In the genomic region with DNA sequence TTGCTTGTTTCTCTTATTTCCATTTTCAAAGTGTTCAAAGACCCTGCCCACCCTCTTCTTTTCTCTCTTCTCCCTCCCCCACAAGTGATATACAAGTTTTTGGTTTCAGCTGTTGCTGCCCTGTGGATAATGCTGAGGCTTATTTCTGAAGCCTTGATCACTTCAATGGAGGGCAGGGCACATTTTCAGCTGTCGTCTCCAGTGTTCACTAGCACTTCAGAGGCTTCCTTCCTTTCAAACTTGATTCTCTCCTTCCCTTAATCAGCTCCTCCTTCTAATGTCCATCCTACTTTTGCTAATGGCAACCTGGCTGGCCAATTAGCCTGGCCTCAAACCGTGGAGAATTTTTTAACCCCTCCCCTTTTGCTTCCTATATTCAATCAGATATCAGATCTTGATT, we compare ENCODE assay signal across 18 cellular contexts.
A peak's percentile ranks its signal among the peaks of the same experiment; 100 is the strongest.
DNase-seq lines count a peak whose midpoint lies in the region; ATAC-seq, FAIRE-seq and TF ChIP-seq lines count a peak whose summit lies in the region.
"Had no signal": no experiment of that assay in that cellular context is flagged by ENCODE, and none has a peak within 500 bp of the region (broad histone marks: within the 10 kb centered on the region; RNA-seq: fewer than 3 reads in every experiment).

No MANE protein-coding gene starts in this region.

- H3K9me1 ChIP-seq in K562 (ENCODE audit: control insufficient read depth, insufficient read depth, low read length), result no peaks in the 10 kb centered on the region

- H3K4me2 ChIP-seq in GM23338 (no peak overlapping the region), K562 (ENCODE audit: insufficient read depth, low read length) (no peak overlapping the region; the same call in 1 of the 2 replicates), Karpas-422 (ENCODE audit: low read depth, low read length, poor library complexity, severe bottlenecking) (no peak overlapping the region)
- H3K4me2 ChIP-seq: BLaER1 treated with 17β-estradiol and CSF1 and Interleukin-3, amounts not matched to agents 10 nM and 100 nM had no signal

- H3K27me3 ChIP-seq in GM23338 (ENCODE audit: insufficient read depth), result no peaks in the 10 kb centered on the region
- no peaks in the 10 kb centered on the region for H3K27me3 ChIP-seq in SJCRH30
- no peaks in the 10 kb centered on the region for H3K27me3 ChIP-seq in K562 (ENCODE audit: control insufficient read depth in 2 of 2, insufficient read depth in 2 of 2, low read length in 2 of 2)
- peaks cover 0 to 13% (median 0%) of the 10 kb centered on the region in 45 donors for H3K27me3 ChIP-seq in dorsolateral prefrontal cortex
- no peaks in the 10 kb centered on the region for H3K27me3 ChIP-seq in Karpas-422 (ENCODE audit: low read length)
- H3K27me3 ChIP-seq: BLaER1 treated with 17β-estradiol and CSF1 and Interleukin-3, amounts not matched to agents 10 nM and 100 nM had no signal

- H3K79me2 ChIP-seq in GM23338 (replicated peaks; ENCODE audit: insufficient read depth), result no peaks in the 10 kb centered on the region
- no peaks in the 10 kb centered on the region for H3K79me2 ChIP-seq in K562 (ENCODE audit: control insufficient read depth, insufficient read depth, low read length)
- no peaks in the 10 kb centered on the region for H3K79me2 ChIP-seq in Karpas-422 (ENCODE audit: low read length)

- H3K4me1 Mint-ChIP-seq in GM23338, result no peaks in the 10 kb centered on the region
- H3K4me1 Mint-ChIP-seq in nephron, result peaks cover 15% of the 10 kb centered on the region
- H3K4me1 Mint-ChIP-seq: B cell had no signal

- H3K36me3 Mint-ChIP-seq in GM23338 (ENCODE audit: low read depth), result peaks cover 3% of the 10 kb centered on the region; the same call in 2 of the 3 replicates
- H3K36me3 Mint-ChIP-seq in nephron (ENCODE audit: low read depth), result no peaks in the 10 kb centered on the region
- H3K36me3 Mint-ChIP-seq: CD8-positive, alpha-beta T cell had no signal

- no peak for DNase-seq in GM23338 (ENCODE audit: low spot score)
- DNase-seq in SJCRH30, result peak; percentile 50 to 72
- DNase-seq in K562 (ENCODE audit: extremely low read depth in 1 of 4, low spot score in 3 of 4), result peak in 1 of 4 experiments; percentile 12
- no peak for DNase-seq in dorsolateral prefrontal cortex
- no peak for DNase-seq in Karpas-422
- DNase-seq: Calu3; CD8-positive, alpha-beta T cell; DMS79 treated with DMSO at 0.1 percent for 48 hours; EL; IMR-90 had no signal

- CTCF ChIA-PET in K562 (lab: Yijun Ruan, JAX; ENCODE audit: low intra/inter-chr PET ratio), result no interaction called here

- H3F3A ChIP-seq in GM23338 (replicated peaks; ENCODE audit: low read depth), result no peaks in the 10 kb centered on the region

- TF ChIP-seq POLR2A in K562 (conservative IDR thresholded peaks at IDR 0.05), result no peak

- H3K9me2 ChIP-seq in GM23338 (ENCODE audit: insufficient read depth), result 0 out of 2 replicates have a peak, but pooled peaks cover 4% of the 10 kb centered on the region
- no peaks in the 10 kb centered on the region for H3K9me2 ChIP-seq in Karpas-422 (replicated peaks; ENCODE audit: insufficient read depth, low read length)

- H2AFZ ChIP-seq in GM23338, result 0 out of 2 replicates have a peak overlapping the region, but pooled peaks have one; percentile 59
- no peak overlapping the region for H2AFZ ChIP-seq in K562 (ENCODE audit: low read depth, low read length)
- H2AFZ ChIP-seq in Karpas-422 (ENCODE audit: low read length), result no peak overlapping the region

- H3K9me3 ChIP-seq in SJCRH30 (replicated peaks), result no peaks in the 10 kb centered on the region
- no peaks in the 10 kb centered on the region; the same call in 1 of the 2 replicates for H3K9me3 ChIP-seq in K562 (replicated peaks; ENCODE audit: control insufficient read depth, insufficient read depth, low read depth, low read length)
- no peaks in the 10 kb centered on the region for H3K9me3 ChIP-seq in Karpas-422 (ENCODE audit: low read length)

- H3K4me1 ChIP-seq in GM23338 (ENCODE audit: insufficient read depth) (no peaks in the 10 kb centered on the region), SJCRH30 (peaks cover 12% of the 10 kb centered on the region), K562 (replicated peaks in 1 of 2; ENCODE audit: control insufficient read depth in 2 of 2, insufficient read depth in 2 of 2, low read length in 2 of 2) (peaks cover 16 to 53% of the 10 kb centered on the region in 2 experiments), Karpas-422 (ENCODE audit: low read length) (no peaks in the 10 kb centered on the region)
- H3K4me1 ChIP-seq: HAP-1 had no signal

- ATAC-seq in GM23338 (no peak), K562 (no peak), HG02678 (IDR thresholded peaks at IDR 0.05; ENCODE audit: unreplicated experiment) (no peak), HG02610 (IDR thresholded peaks at IDR 0.05; ENCODE audit: unreplicated experiment) (no peak)
- ATAC-seq: CD8-positive, alpha-beta T cell; GM12878 had no signal

- BruUV-seq in K562 (replicated peaks; lab: Mats Ljungman, UMichigan), result no TSS peak

- intact Hi-C loops in K562 (cut with micrococcal nuclease), result no loop called here
- intact Hi-C loops in dorsolateral prefrontal cortex (cut with DNase I), result no loop called here

- H3K9me3 Mint-ChIP-seq in GM23338 (peaks cover 5% of the 10 kb centered on the region; the same call in 2 of the 3 replicates), nephron (peaks cover 4% of the 10 kb centered on the region)
- H3K9me3 Mint-ChIP-seq: CD8-positive, alpha-beta T cell had no signal

- in situ Hi-C loops in K562 (cut with MboI), result no loop called here

- H3K4me3 ChIP-seq in GM23338, result no peak overlapping the region
- no peak overlapping the region for H3K4me3 ChIP-seq in SJCRH30
- H3K4me3 ChIP-seq in K562, result no peak overlapping the region
- H3K4me3 ChIP-seq in dorsolateral prefrontal cortex, result no peak overlapping the region
- H3K4me3 ChIP-seq in Karpas-422 (ENCODE audit: low read length), result no peak overlapping the region
- H3K4me3 ChIP-seq: BLaER1 treated with 17β-estradiol and CSF1 and Interleukin-3, amounts not matched to agents 10 nM and 100 nM; GM12878; HAP-1 had no signal

- H3K27ac ChIP-seq in GM23338 (ENCODE audit: low read depth) (no peak overlapping the region), SJCRH30 (peak overlapping the region; percentile 22), K562 (ENCODE audit: extremely low read depth, low read depth, low read length) (no peak overlapping the region; the same call in 2 of the 3 replicates), dorsolateral prefrontal cortex (no peak overlapping the region), Karpas-422 (ENCODE audit: low read length) (no peak overlapping the region)
- H3K27ac ChIP-seq: BLaER1 treated with 17β-estradiol and CSF1 and Interleukin-3, amounts not matched to agents 10 nM and 100 nM had no signal

- H3K27me3 Mint-ChIP-seq in GM23338 (ENCODE audit: insufficient read depth, low read depth, poor library complexity) (no peaks in the 10 kb centered on the region), nephron (ENCODE audit: low read depth) (peaks cover 19% of the 10 kb centered on the region)

- 0 out of 2 replicates have a peak, but pooled peaks cover 8% of the 10 kb centered on the region for H3K36me3 ChIP-seq in GM23338 (ENCODE audit: insufficient read depth)
- no peaks in the 10 kb centered on the region for H3K36me3 ChIP-seq in SJCRH30
- no peaks in the 10 kb centered on the region for H3K36me3 ChIP-seq in K562 (ENCODE audit: control insufficient read depth, insufficient read depth, low read length)
- H3K36me3 ChIP-seq in Karpas-422 (ENCODE audit: insufficient read depth, low read length), result no peaks in the 10 kb centered on the region
- H3K36me3 ChIP-seq: BLaER1 treated with 17β-estradiol and CSF1 and Interleukin-3, amounts not matched to agents 10 nM and 100 nM; HAP-1 had no signal

- no peak for FAIRE-seq in K562 (lab: Jason Lieb, UNC)
- FAIRE-seq: GM12878, HTR-8/SVneo had no signal

- H3K9ac ChIP-seq in K562 (ENCODE audit: insufficient read depth in 1 of 2, low read depth in 2 of 2, low read length in 2 of 2) (no peak overlapping the region), Karpas-422 (ENCODE audit: low read length) (no peak overlapping the region)
- H3K9ac ChIP-seq: BLaER1 treated with 17β-estradiol and CSF1 and Interleukin-3, amounts not matched to agents 10 nM and 100 nM had no signal

- TF ChIP-seq CTCF in GM23338 (conservative IDR thresholded peaks at IDR 0.05; ENCODE audit: low read depth in 2 of 2) (no peak), K562 (IDR thresholded peaks at IDR 0.05 in 2 of 3, conservative IDR thresholded peaks at IDR 0.05 in 1 of 3; ENCODE audit: insufficient read depth in 2 of 3, low read depth in 1 of 3, low read length in 3 of 3) (no peak), nephron (IDR thresholded peaks at IDR 0.05; ENCODE audit: unreplicated experiment in 3 of 3) (no peak), dorsolateral prefrontal cortex (IDR thresholded peaks at IDR 0.05 in 54 of 56, conservative IDR thresholded peaks at IDR 0.05 in 2 of 56; ENCODE audit: low read depth in 1 of 56, partially characterized antibody in 56 of 56) (no peak)

- H4K20me1 ChIP-seq in GM23338 (replicated peaks; ENCODE audit: insufficient read depth) (no peaks in the 10 kb centered on the region), K562 (replicated peaks; ENCODE audit: control insufficient read depth, insufficient read depth, low read length) (no peaks in the 10 kb centered on the region), Karpas-422 (ENCODE audit: insufficient read depth, low read depth, low read length) (no peaks in the 10 kb centered on the region)
- H4K20me1 ChIP-seq: BLaER1 treated with 17β-estradiol and CSF1 and Interleukin-3, amounts not matched to agents 10 nM and 100 nM had no signal

- no peak for TF ChIP-seq EP300 in K562 (IDR thresholded peaks at IDR 0.05; ENCODE audit: low read length)

- no peak overlapping the region for H3K4me3 Mint-ChIP-seq in GM23338
- H3K4me3 Mint-ChIP-seq in nephron, result peak overlapping the region in 1 of 3 experiments; percentile 10
- H3K4me3 Mint-ChIP-seq: B cell; CD8-positive, alpha-beta T cell had no signal

- WGBS in K562 (ENCODE audit: insufficient coverage, low coverage, missing lambda C conversion rate), result 20% methylated on average over 2 of the region's 2 CpGs

- no peak overlapping the region for H3K27ac Mint-ChIP-seq in GM23338
- peak overlapping the region; percentile 22 to 54 (median 42) for H3K27ac Mint-ChIP-seq in nephron
- H3K27ac Mint-ChIP-seq: B cell; CD8-positive, alpha-beta T cell had no signal

- TF ChIP-seq RAD21 in K562 (CRISPR knock-in tag; conservative IDR thresholded peaks at IDR 0.05 in 1 of 2, IDR thresholded peaks at IDR 0.05 in 1 of 2), result no peak

- POLR2A ChIA-PET in K562 (lab: Yijun Ruan, JAX), result interaction anchor here (0.8 to 1.8 kb wide), 2 partner anchors 19 to 23 kb away, joined by 3 to 5 read pairs; no protein-coding TSS in a partner anchor

TF ChIP-seq in GM23338, 12 proteins besides CTCF, POLR2A, EP300 and RAD21:
- TF ChIP-seq ZNF331 (CRISPR knock-in tag; IDR thresholded peaks at IDR 0.05; ENCODE audit: low read depth), result no peak

Comparison
In these comparisons a context has a peak if more than half of its experiments do, and no peak if none do; other contexts are left out.
1. DNase-seq: peak in SJCRH30 (2 of 2); none in GM23338 (single experiment), dorsolateral prefrontal cortex (0 of 10) and Karpas-422 (single experiment).